Comparison of ENCODE assay signal across 28 cellular contexts in the genomic region with DNA sequence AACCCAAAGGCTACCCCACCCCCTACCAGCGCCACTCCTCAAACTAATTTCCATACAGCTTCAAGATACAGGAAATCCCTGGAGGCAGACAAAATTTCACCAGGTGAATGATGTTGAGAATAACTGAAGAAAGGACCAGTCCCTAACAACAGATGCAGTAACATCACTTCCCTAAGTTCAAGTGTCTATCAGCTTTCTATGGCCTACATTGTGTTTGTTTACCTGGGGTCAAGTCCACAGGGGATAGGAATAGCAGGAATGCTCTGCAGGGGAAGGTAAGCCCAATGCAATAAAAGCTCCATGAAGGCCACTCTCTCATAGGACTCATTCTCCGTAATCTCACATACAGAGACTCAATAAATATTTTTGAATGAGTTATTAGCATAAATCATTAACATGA. TPM values are rescaled to one million over a fixed set of nuclear protein-coding genes. Genes with fewer than 3 reads are reported as not detected.
DNase-seq lines count a peak whose midpoint lies in the region; ATAC-seq and TF ChIP-seq lines count a peak whose summit lies in the region.
"Had no signal": no experiment of that assay in that cellular context is flagged by ENCODE, and none has a peak within 500 bp of the region (broad histone marks: within the 10 kb centered on the region; RNA-seq: fewer than 3 reads in every experiment).

No MANE protein-coding gene starts in this region.

- no peak overlapping the region for H3K27ac Mint-ChIP-seq in WTC11
- H3K27ac Mint-ChIP-seq: CD4-positive, alpha-beta T cell had no signal

- H3K4me3 Mint-ChIP-seq in WTC11, result no peak overlapping the region
- H3K4me3 Mint-ChIP-seq: CD4-positive, alpha-beta T cell had no signal

- H3K4me3 ChIP-seq in dorsolateral prefrontal cortex, result no peak overlapping the region
- H3K4me3 ChIP-seq in thoracic aorta, result no peak overlapping the region
- no peak overlapping the region for H3K4me3 ChIP-seq in breast epithelium
- H3K4me3 ChIP-seq: A549; BLaER1 treated with 17β-estradiol and CSF1 and Interleukin-3, amounts not matched to agents 10 nM and 100 nM; K562; SJSA1 had no signal

- H3K27me3 Mint-ChIP-seq in WTC11 (ENCODE audit: low read depth), result peaks cover 68% of the 10 kb centered on the region
- H3K27me3 Mint-ChIP-seq: CD4-positive, alpha-beta T cell had no signal

- intact Hi-C loops in dorsolateral prefrontal cortex (cut with DNase I), result loop anchor here in 1 of 2 donors (5.0 kb wide), 1 partner anchor 93 kb away; no protein-coding TSS in a partner anchor
- intact Hi-C loops in breast epithelium (cut with DNase I; ENCODE audit: low total_unique reads), result no loop called here

- H3K27me3 ChIP-seq in dorsolateral prefrontal cortex (no peaks in the 10 kb centered on the region), layer of hippocampus (ENCODE audit: control insufficient read depth, insufficient read depth, low read length) (no peaks in the 10 kb centered on the region), thoracic aorta (replicated peaks; ENCODE audit: insufficient read depth) (no peaks in the 10 kb centered on the region), breast epithelium (no peaks in the 10 kb centered on the region)
- H3K27me3 ChIP-seq: BLaER1 treated with 17β-estradiol and CSF1 and Interleukin-3, amounts not matched to agents 10 nM and 100 nM; SJSA1 had no signal

- CTCF ChIA-PET in WTC11 (lab: Charles Lee), result no interaction called here

- H3K36me3 Mint-ChIP-seq in WTC11, result peaks cover 7% of the 10 kb centered on the region; the same call in 1 of the 2 replicates

- no peaks in the 10 kb centered on the region for H3K9me3 ChIP-seq in thoracic aorta
- no peaks in the 10 kb centered on the region for H3K9me3 ChIP-seq in breast epithelium
- H3K9me3 ChIP-seq: A549; BLaER1 treated with 17β-estradiol and CSF1 and Interleukin-3, amounts not matched to agents 10 nM and 100 nM; SJSA1 had no signal

- H3K9me3 Mint-ChIP-seq in WTC11, result peaks cover 14% of the 10 kb centered on the region
- H3K9me3 Mint-ChIP-seq: CD4-positive, alpha-beta T cell had no signal

- no peak for TF ChIP-seq POLR2A in breast epithelium (IDR thresholded peaks at IDR 0.05)

- peaks cover 7% of the 10 kb centered on the region; the same call in 1 of the 2 replicates for H3K4me1 Mint-ChIP-seq in WTC11

- POLR2A ChIA-PET in WTC11 (lab: Charles Lee), result no interaction called here

- ATAC-seq in WTC11 (peak; percentile 34), thoracic aorta (ENCODE audit: insufficient number of reproducible peaks, low FRiP score, low read depth) (no peak), HG03196 (IDR thresholded peaks at IDR 0.05; ENCODE audit: unreplicated experiment) (no peak), HG03135 (IDR thresholded peaks at IDR 0.05; ENCODE audit: unreplicated experiment) (no peak)
- ATAC-seq: A549, HCT116, HepG2, K562 had no signal

- H3K4me1 ChIP-seq in thoracic aorta (ENCODE audit: control insufficient read depth in 1 of 2, low read depth in 2 of 2) (peaks cover 12 to 85% of the 10 kb centered on the region in 2 donors), breast epithelium (peaks cover 0 to 4% of the 10 kb centered on the region in 2 donors)
- H3K4me1 ChIP-seq: BLaER1 treated with 17β-estradiol and CSF1 and Interleukin-3, amounts not matched to agents 10 nM and 100 nM; SJSA1 had no signal

- DNase-seq in WTC11 (ENCODE audit: low spot score), result no peak
- DNase-seq in dorsolateral prefrontal cortex, result no peak
- no peak for DNase-seq in thoracic aorta (ENCODE audit: low spot score)
- no peak for DNase-seq in breast epithelium (ENCODE audit: low spot score in 2 of 2)
- DNase-seq: AML-193; CD4-positive, alpha-beta T cell; COR-L47; DMS53; Kasumi-1; NCI-H1092 treated with DMSO at 0.1 percent for 48 hours; NCI-H1436; NCI-H187; NCI-H2081 treated with DMSO at 0.1 percent for 48 hours; NCI-H446; NCI-H524 treated with DMSO at 0.1 percent for 48 hours; NCI-H774; Right ventricle myocardium superior; RPMI8226 had no signal

- TF ChIP-seq CTCF in WTC11 (IDR thresholded peaks at IDR 0.05) (no peak), dorsolateral prefrontal cortex (IDR thresholded peaks at IDR 0.05 in 54 of 56, conservative IDR thresholded peaks at IDR 0.05 in 2 of 56; ENCODE audit: low read depth in 1 of 56, partially characterized antibody in 56 of 56) (no peak), thoracic aorta (IDR thresholded peaks at IDR 0.05) (no peak), breast epithelium (IDR thresholded peaks at IDR 0.05) (no peak)

- no peaks in the 10 kb centered on the region for H3K36me3 ChIP-seq in thoracic aorta
- no peaks in the 10 kb centered on the region for H3K36me3 ChIP-seq in breast epithelium
- H3K36me3 ChIP-seq: BLaER1 treated with 17β-estradiol and CSF1 and Interleukin-3, amounts not matched to agents 10 nM and 100 nM; SJSA1 had no signal

- H3K27ac ChIP-seq in dorsolateral prefrontal cortex, result peak overlapping the region; percentile 68 to 100 (median 97)
- peak overlapping the region; percentile 87 for H3K27ac ChIP-seq in layer of hippocampus (ENCODE audit: low read depth, low read length)
- peak overlapping the region; percentile 65 to 69 for H3K27ac ChIP-seq in thoracic aorta
- H3K27ac ChIP-seq in breast epithelium, result no peak overlapping the region
- H3K27ac ChIP-seq: A549; BLaER1 treated with 17β-estradiol and CSF1 and Interleukin-3, amounts not matched to agents 10 nM and 100 nM; SJSA1 had no signal

TF ChIP-seq in WTC11, 78 proteins besides CTCF, POLR2A, EP300 and RAD21 (continues in another document):
- no peak for TF ChIP-seq CREB1 (CRISPR knock-in tag; IDR thresholded peaks at IDR 0.05)
- TF ChIP-seq, protein P1, sequence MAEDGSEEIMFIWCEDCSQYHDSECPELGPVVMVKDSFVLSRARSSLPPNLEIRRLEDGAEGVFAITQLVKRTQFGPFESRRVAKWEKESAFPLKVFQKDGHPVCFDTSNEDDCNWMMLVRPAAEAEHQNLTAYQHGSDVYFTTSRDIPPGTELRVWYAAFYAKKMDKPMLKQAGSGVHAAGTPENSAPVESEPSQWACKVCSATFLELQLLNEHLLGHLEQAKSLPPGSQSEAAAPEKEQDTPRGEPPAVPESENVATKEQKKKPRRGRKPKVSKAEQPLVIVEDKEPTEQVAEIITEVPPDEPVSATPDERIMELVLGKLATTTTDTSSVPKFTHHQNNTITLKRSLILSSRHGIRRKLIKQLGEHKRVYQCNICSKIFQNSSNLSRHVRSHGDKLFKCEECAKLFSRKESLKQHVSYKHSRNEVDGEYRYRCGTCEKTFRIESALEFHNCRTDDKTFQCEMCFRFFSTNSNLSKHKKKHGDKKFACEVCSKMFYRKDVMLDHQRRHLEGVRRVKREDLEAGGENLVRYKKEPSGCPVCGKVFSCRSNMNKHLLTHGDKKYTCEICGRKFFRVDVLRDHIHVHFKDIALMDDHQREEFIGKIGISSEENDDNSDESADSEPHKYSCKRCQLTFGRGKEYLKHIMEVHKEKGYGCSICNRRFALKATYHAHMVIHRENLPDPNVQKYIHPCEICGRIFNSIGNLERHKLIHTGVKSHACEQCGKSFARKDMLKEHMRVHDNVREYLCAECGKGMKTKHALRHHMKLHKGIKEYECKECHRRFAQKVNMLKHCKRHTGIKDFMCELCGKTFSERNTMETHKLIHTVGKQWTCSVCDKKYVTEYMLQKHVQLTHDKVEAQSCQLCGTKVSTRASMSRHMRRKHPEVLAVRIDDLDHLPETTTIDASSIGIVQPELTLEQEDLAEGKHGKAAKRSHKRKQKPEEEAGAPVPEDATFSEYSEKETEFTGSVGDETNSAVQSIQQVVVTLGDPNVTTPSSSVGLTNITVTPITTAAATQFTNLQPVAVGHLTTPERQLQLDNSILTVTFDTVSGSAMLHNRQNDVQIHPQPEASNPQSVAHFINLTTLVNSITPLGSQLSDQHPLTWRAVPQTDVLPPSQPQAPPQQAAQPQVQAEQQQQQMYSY (CRISPR knock-in tag; IDR thresholded peaks at IDR 0.05), result no peak
- TF ChIP-seq GABPB1 (CRISPR knock-in tag; IDR thresholded peaks at IDR 0.05), result no peak
- TF ChIP-seq, protein P2, sequence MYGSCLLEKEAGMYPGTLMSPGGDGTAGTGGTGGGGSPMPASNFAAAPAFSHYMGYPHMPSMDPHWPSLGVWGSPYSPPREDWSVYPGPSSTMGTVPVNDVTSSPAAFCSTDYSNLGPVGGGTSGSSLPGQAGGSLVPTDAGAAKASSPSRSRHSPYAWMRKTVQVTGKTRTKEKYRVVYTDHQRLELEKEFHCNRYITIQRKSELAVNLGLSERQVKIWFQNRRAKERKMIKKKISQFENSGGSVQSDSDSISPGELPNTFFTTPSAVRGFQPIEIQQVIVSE (CRISPR knock-in tag; IDR thresholded peaks at IDR 0.05; ENCODE audit: borderline replicate concordance), result no peak
- no peak for TF ChIP-seq PRRX2 (CRISPR knock-in tag; IDR thresholded peaks at IDR 0.05)
- no peak for TF ChIP-seq FOXK1 (CRISPR knock-in tag; IDR thresholded peaks at IDR 0.05)
- no peak for TF ChIP-seq RELA (CRISPR knock-in tag; IDR thresholded peaks at IDR 0.05; ENCODE audit: borderline replicate concordance)
- TF ChIP-seq, protein P3, sequence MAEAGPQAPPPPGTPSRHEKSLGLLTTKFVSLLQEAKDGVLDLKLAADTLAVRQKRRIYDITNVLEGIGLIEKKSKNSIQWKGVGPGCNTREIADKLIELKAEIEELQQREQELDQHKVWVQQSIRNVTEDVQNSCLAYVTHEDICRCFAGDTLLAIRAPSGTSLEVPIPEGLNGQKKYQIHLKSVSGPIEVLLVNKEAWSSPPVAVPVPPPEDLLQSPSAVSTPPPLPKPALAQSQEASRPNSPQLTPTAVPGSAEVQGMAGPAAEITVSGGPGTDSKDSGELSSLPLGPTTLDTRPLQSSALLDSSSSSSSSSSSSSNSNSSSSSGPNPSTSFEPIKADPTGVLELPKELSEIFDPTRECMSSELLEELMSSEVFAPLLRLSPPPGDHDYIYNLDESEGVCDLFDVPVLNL (CRISPR knock-in tag; IDR thresholded peaks at IDR 0.05; ENCODE audit: borderline replicate concordance, low read depth), result no peak

RNA-seq across cellular contexts. Expression of a gene that starts 26.9 kb away (rescaled TPM):
- total RNA-seq in WTC11 (2021), result 0.82 to 1.5 TPM (median 0.89 TPM) in 3 replicates
- total RNA-seq in dorsolateral prefrontal cortex, result 100 to 1,000 TPM in 44 of 120 experiments, 10 to 100 TPM in 76; 54.6 to 219 (median 93.7) TPM
- total RNA-seq in thoracic aorta, result 10 to 100 TPM; 20.4 to 30.9 TPM
- total RNA-seq in breast epithelium, result 10 to 100 TPM in 2 of 3 donors, 1 to 10 TPM in 1; 6.9 to 17.8 (median 13.9) TPM
- total RNA-seq: CD4-positive, alpha-beta T cell; G401; K562 had no signal

Comparison
In these comparisons a context has a peak if more than half of its experiments do, and no peak if none do; other contexts are left out.
1. H3K27ac ChIP-seq: peak in dorsolateral prefrontal cortex (59 of 59), layer of hippocampus (single experiment) and thoracic aorta (2 of 2); none in breast epithelium (0 of 2).